ENCODE assay signal across 17 cellular contexts in genomic region chr7:44380831-44381493, GRCh38. TPM values are rescaled to one million over a fixed set of nuclear protein-coding genes. Genes with fewer than 3 reads are reported as not detected.
DNase-seq lines count a peak whose midpoint lies in the region; ATAC-seq and TF ChIP-seq lines count a peak whose summit lies in the region.
"Had no signal": no experiment of that assay in that cellular context is flagged by ENCODE, and none has a peak within 500 bp of the region (broad histone marks: within the 10 kb centered on the region; RNA-seq: fewer than 3 reads in every experiment).

No MANE protein-coding gene starts in this region.

- intact Hi-C loops in lower leg skin (cut with DNase I; ENCODE audit: low total_unique reads) = no loop called here
- intact Hi-C loops in aorta (cut with DNase I) = no loop called here

- peaks cover 0 to 2% of the 10 kb centered on the region in 2 donors for H3K36me3 ChIP-seq in aorta (ENCODE audit: control insufficient read depth in 1 of 2, insufficient read depth in 2 of 2, low read length in 1 of 2)
- H3K36me3 ChIP-seq: ovary had no signal

- TF ChIP-seq CTCF in lower leg skin (IDR thresholded peaks at IDR 0.05) = no peak

- 66 to 83% methylated on average over 4 of the region's 4 CpGs for WGBS in lower leg skin, 2 donors
- 76 to 88% methylated on average over 4 of the region's 4 CpGs for WGBS in aorta, 2 donors

- H3K9me3 ChIP-seq in aorta (ENCODE audit: control insufficient read depth, low read length) = no peaks in the 10 kb centered on the region
- H3K9me3 ChIP-seq: ovary had no signal

- no peaks in the 10 kb centered on the region for H3K27me3 Mint-ChIP-seq in stimulated activated naive CD8-positive, alpha-beta T cell treated with anti-CD3 and anti-CD28 coated beads, Interleukin-15, Interleukin-2, amounts not matched to agents 100 ng/mL and 50 ng/mL, for 24 hours
- H3K27me3 Mint-ChIP-seq: activated naive CD8-positive, alpha-beta T cell had no signal

- no peak for TF ChIP-seq POLR2A in lower leg skin (IDR thresholded peaks at IDR 0.05)

- H3K4me3 ChIP-seq in lower leg skin (ENCODE audit: low read depth, poor library complexity, severe bottlenecking) = no peak overlapping the region
- no peak overlapping the region for H3K4me3 ChIP-seq in aorta (ENCODE audit: low read length in 2 of 2)
- H3K4me3 ChIP-seq: ovary had no signal

- no peaks in the 10 kb centered on the region for H3K4me1 ChIP-seq in aorta (ENCODE audit: control insufficient read depth in 1 of 2, insufficient read depth in 2 of 2, low read length in 2 of 2)

- peaks cover 10% of the 10 kb centered on the region for H3K36me3 Mint-ChIP-seq in stimulated activated naive CD8-positive, alpha-beta T cell treated with anti-CD3 and anti-CD28 coated beads, Interleukin-15, Interleukin-2, amounts not matched to agents 100 ng/mL and 50 ng/mL, for 24 hours (ENCODE audit: low read depth)
- H3K36me3 Mint-ChIP-seq: activated naive CD8-positive, alpha-beta T cell had no signal

- no peaks in the 10 kb centered on the region for H3K9me3 Mint-ChIP-seq in stimulated activated naive CD8-positive, alpha-beta T cell treated with anti-CD3 and anti-CD28 coated beads, Interleukin-15, Interleukin-2, amounts not matched to agents 100 ng/mL and 50 ng/mL, for 24 hours

- H3K4me1 Mint-ChIP-seq in stimulated activated naive CD8-positive, alpha-beta T cell treated with anti-CD3 and anti-CD28 coated beads, Interleukin-15, Interleukin-2, amounts not matched to agents 100 ng/mL and 50 ng/mL, for 24 hours (ENCODE audit: low read depth) = no peaks in the 10 kb centered on the region

- ATAC-seq in stimulated activated naive CD8-positive, alpha-beta T cell treated with anti-CD3 and anti-CD28 coated beads, Interleukin-15, Interleukin-2, amounts not matched to agents 100 U/mL and 50 U/mL, for 24 hours = no peak
- ATAC-seq in aorta (ENCODE audit: low FRiP score) (no peak), GM21515 (IDR thresholded peaks at IDR 0.05; ENCODE audit: unreplicated experiment) (no peak)

- no peaks in the 10 kb centered on the region for H3K27me3 ChIP-seq in aorta (ENCODE audit: control insufficient read depth in 1 of 2, insufficient read depth in 2 of 2, low read length in 1 of 2)
- H3K27me3 ChIP-seq: ovary had no signal

- peak overlapping the region; percentile 36 for H3K27ac Mint-ChIP-seq in stimulated activated naive CD8-positive, alpha-beta T cell treated with anti-CD3 and anti-CD28 coated beads, Interleukin-15, Interleukin-2, amounts not matched to agents 100 ng/mL and 50 ng/mL, for 24 hours

- H3K4me3 Mint-ChIP-seq in stimulated activated naive CD8-positive, alpha-beta T cell treated with anti-CD3 and anti-CD28 coated beads, Interleukin-15, Interleukin-2, amounts not matched to agents 100 ng/mL and 50 ng/mL, for 24 hours = no peak overlapping the region
- H3K4me3 Mint-ChIP-seq: activated naive CD8-positive, alpha-beta T cell had no signal

- DNase-seq in stimulated activated naive CD8-positive, alpha-beta T cell treated with anti-CD3 and anti-CD28 coated beads, Interleukin-15, Interleukin-2, amounts not matched to agents 100 U/mL and 50 U/mL, for 24 hours = no peak
- DNase-seq in caudate nucleus (lab: John Stamatoyannopoulos, UW) (no peak), lower leg skin (ENCODE audit: low spot score in 2 of 2) (peak; percentile 10 to 75), AG08395 (ENCODE audit: low spot score) (no peak), aorta (no peak), RKO (ENCODE audit: low spot score) (no peak)
- DNase-seq: DMS79 treated with DMSO at 0.1 percent for 48 hours; hippocampal formation; mesendoderm; NCI-H1417; ovary; RPMI8226; stimulated activated CD8-positive, alpha-beta memory T cell treated with anti-CD3 and anti-CD28 coated beads, Interleukin-4, amount 100 ng/mL, for 48 hours; T-helper 9 cell had no signal

- H3K27ac ChIP-seq in caudate nucleus (ENCODE audit: low read depth, low read length) = peak overlapping the region; percentile 84
- H3K27ac ChIP-seq in aorta (ENCODE audit: low read depth in 1 of 2, low read length in 2 of 2) = no peak overlapping the region
- H3K27ac ChIP-seq: ovary had no signal

RNA-seq across cellular contexts. Expression of gene CAMK2B, which starts 55.6 kb away (rescaled TPM):
- total RNA-seq in lower leg skin = 1 to 10 TPM in 2 of 4 donors, under 1 TPM in 2; 0.04 to 2.6 (median 1.1) TPM
- 1 to 10 TPM; 2.4 to 4.4 TPM for total RNA-seq in aorta
- 10 to 100 TPM in 1 of 2 donors, not detected in 1; 12.8 TPM for polyA plus RNA-seq in aorta

Comparison
In these comparisons a context has a peak if more than half of its experiments do, and no peak if none do; other contexts are left out.
1. DNase-seq: peak in lower leg skin (2 of 2); none in stimulated activated naive CD8-positive, alpha-beta T cell treated with anti-CD3 and anti-CD28 coated beads, Interleukin-15, Interleukin-2, amounts not matched to agents 100 U/mL and 50 U/mL, for 24 hours (single experiment), caudate nucleus (0 of 61), AG08395 (single experiment), aorta (0 of 2) and RKO (single experiment).